ENCODE assay signal across 1 cellular context in the genomic region with DNA sequence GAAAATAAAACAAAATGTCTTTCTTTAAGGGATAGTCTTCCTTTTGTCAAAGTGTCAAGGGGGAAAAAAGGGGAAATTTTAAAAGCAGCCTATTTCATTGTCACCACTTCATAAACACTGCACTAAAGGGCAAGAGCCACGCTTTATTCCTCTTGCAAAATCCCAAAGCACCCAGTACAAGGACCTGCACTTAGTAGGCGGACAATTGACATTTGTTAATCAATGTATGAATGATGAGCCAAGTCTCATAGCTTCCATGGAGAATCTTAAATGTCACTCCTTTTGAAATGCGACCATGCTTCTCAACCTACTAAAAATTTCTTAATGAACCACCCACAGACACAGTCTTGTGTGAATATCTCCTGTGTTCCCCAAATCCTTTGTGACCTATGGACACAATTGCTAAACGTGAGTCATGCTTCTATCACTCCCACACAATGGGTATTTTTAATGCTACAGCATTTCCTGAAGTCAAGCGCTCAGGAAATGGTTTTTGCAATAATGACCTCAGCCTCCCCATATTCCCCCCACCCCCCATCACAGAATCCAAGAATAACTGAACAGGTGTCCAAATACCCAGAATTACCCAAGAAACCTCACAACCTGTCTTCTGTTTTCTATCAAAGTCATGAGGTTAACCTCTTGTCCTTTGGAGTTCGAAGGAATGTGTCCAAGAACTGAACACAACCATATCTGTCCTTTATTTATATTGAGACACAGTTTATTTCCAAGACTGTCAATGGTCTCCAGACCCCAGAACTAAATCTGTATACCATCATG.
TF ChIP-seq lines count a peak whose summit lies in the region.

No MANE protein-coding gene starts in this region.

TF ChIP-seq in WTC11, 78 proteins besides CTCF, POLR2A, EP300 and RAD21 (continued from another document):
- TF ChIP-seq AR (CRISPR knock-in tag; IDR thresholded peaks at IDR 0.05) (no peak), RORB (CRISPR knock-in tag; IDR thresholded peaks at IDR 0.05) (no peak)
- TF ChIP-seq, protein P1, sequence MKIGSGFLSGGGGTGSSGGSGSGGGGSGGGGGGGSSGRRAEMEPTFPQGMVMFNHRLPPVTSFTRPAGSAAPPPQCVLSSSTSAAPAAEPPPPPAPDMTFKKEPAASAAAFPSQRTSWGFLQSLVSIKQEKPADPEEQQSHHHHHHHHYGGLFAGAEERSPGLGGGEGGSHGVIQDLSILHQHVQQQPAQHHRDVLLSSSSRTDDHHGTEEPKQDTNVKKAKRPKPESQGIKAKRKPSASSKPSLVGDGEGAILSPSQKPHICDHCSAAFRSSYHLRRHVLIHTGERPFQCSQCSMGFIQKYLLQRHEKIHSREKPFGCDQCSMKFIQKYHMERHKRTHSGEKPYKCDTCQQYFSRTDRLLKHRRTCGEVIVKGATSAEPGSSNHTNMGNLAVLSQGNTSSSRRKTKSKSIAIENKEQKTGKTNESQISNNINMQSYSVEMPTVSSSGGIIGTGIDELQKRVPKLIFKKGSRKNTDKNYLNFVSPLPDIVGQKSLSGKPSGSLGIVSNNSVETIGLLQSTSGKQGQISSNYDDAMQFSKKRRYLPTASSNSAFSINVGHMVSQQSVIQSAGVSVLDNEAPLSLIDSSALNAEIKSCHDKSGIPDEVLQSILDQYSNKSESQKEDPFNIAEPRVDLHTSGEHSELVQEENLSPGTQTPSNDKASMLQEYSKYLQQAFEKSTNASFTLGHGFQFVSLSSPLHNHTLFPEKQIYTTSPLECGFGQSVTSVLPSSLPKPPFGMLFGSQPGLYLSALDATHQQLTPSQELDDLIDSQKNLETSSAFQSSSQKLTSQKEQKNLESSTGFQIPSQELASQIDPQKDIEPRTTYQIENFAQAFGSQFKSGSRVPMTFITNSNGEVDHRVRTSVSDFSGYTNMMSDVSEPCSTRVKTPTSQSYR (CRISPR knock-in tag; IDR thresholded peaks at IDR 0.05) = no peak
